ENCODE assay signal across 10 cellular contexts in the genomic region with DNA sequence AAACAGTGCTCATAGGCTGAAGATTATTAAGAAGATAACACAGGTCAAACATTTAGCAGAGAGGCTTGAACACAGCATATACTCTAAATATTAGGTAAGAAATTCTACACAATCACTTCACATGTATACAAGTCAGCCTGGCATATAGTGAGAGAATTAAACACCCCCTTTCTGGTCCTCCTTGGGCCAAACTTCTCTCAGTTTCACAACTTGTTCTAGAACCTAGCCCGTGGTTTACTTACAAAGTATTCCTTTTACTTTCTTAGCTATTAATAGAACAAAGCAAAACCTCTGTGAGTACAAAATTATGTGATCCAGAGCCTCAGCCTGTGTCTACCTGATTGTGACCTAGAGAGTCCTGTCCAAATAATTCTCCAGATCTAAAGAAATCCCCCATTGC.
DNase-seq lines count a peak whose midpoint lies in the region; ATAC-seq and TF ChIP-seq lines count a peak whose summit lies in the region.
"Had no signal": no experiment of that assay in that cellular context is flagged by ENCODE, and none has a peak within 500 bp of the region (broad histone marks: within the 10 kb centered on the region; RNA-seq: fewer than 3 reads in every experiment).

No MANE protein-coding gene starts in this region.

- no peaks in the 10 kb centered on the region for H3K9me3 ChIP-seq in IMR-90 (ENCODE audit: control insufficient read depth, insufficient read depth, low read length)
- no peaks in the 10 kb centered on the region for H3K9me3 ChIP-seq in uterus

- H3K27me3 Mint-ChIP-seq in activated CD8-positive, alpha-beta T cell treated with anti-CD3 and anti-CD28 coated beads, Interleukin-2, amount 10 ng/mL, durations not matched to agents 7 days and 5 days (ENCODE audit: low read depth) = no peaks in the 10 kb centered on the region
- H3K27me3 Mint-ChIP-seq in activated CD8-positive, alpha-beta T cell treated with anti-CD3 and anti-CD28 coated beads for 36 hours = no peaks in the 10 kb centered on the region
- H3K27me3 Mint-ChIP-seq in activated naive CD8-positive, alpha-beta T cell treated with anti-CD3 and anti-CD28 coated beads, Interleukin-2, amount 50 U/mL, for 24 hours = peaks cover 5% of the 10 kb centered on the region
- no peaks in the 10 kb centered on the region for H3K27me3 Mint-ChIP-seq in glutamatergic neuron (ENCODE audit: unreplicated experiment)

- no peak overlapping the region for H3K4me3 ChIP-seq in IMR-90 (ENCODE audit: insufficient read depth, low read depth, low read length)
- no peak overlapping the region for H3K4me3 ChIP-seq in uterus

- H3K36me3 Mint-ChIP-seq in activated CD8-positive, alpha-beta T cell treated with anti-CD3 and anti-CD28 coated beads, Interleukin-2, amount 10 ng/mL, durations not matched to agents 7 days and 5 days (ENCODE audit: low read depth) = peaks cover 3% of the 10 kb centered on the region
- H3K36me3 Mint-ChIP-seq in activated CD8-positive, alpha-beta T cell treated with anti-CD3 and anti-CD28 coated beads for 36 hours (ENCODE audit: low read depth) = no peaks in the 10 kb centered on the region
- peaks cover 2% of the 10 kb centered on the region for H3K36me3 Mint-ChIP-seq in activated naive CD8-positive, alpha-beta T cell treated with anti-CD3 and anti-CD28 coated beads, Interleukin-2, amount 50 U/mL, for 24 hours (ENCODE audit: low read depth)
- H3K36me3 Mint-ChIP-seq in glutamatergic neuron (ENCODE audit: unreplicated experiment) = no peaks in the 10 kb centered on the region

- no peak for DNase-seq in activated CD8-positive, alpha-beta T cell treated with anti-CD3 and anti-CD28 coated beads, Interleukin-2, amount 10 ng/mL, durations not matched to agents 7 days and 5 days
- no peak for DNase-seq in activated CD8-positive, alpha-beta T cell treated with anti-CD3 and anti-CD28 coated beads for 36 hours
- DNase-seq in IMR-90 (peak; percentile 22), uterus (no peak), glutamatergic neuron (no peak), mucosa of gallbladder (ENCODE audit: low spot score) (no peak)
- DNase-seq in activated naive CD8-positive, alpha-beta T cell treated with anti-CD3 and anti-CD28 coated beads, Interleukin-2, amount 50 U/mL, for 24 hours = no peak
- DNase-seq: DMS53, NCI-H524 had no signal

- H3K18ac ChIP-seq in IMR-90 (ENCODE audit: low read depth, low read length) = peak overlapping the region; percentile 11; the same call in 1 of the 2 replicates

- H3K79me1 ChIP-seq in IMR-90 (ENCODE audit: low read depth in 1 of 2, low read length in 2 of 2) = no peaks in the 10 kb centered on the region

- H3K9ac ChIP-seq in IMR-90 (ENCODE audit: low read depth, low read length) = no peak overlapping the region

- H3K9me3 Mint-ChIP-seq in activated CD8-positive, alpha-beta T cell treated with anti-CD3 and anti-CD28 coated beads, Interleukin-2, amount 10 ng/mL, durations not matched to agents 7 days and 5 days (ENCODE audit: insufficient read depth) = no peaks in the 10 kb centered on the region
- no peaks in the 10 kb centered on the region for H3K9me3 Mint-ChIP-seq in activated CD8-positive, alpha-beta T cell treated with anti-CD3 and anti-CD28 coated beads for 36 hours
- H3K9me3 Mint-ChIP-seq in activated naive CD8-positive, alpha-beta T cell treated with anti-CD3 and anti-CD28 coated beads, Interleukin-2, amount 50 U/mL, for 24 hours = peaks cover 4% of the 10 kb centered on the region
- H3K9me3 Mint-ChIP-seq in glutamatergic neuron (ENCODE audit: unreplicated experiment) = no peaks in the 10 kb centered on the region

- POLR2A ChIA-PET in activated CD8-positive, alpha-beta T cell treated with anti-CD3 and anti-CD28 coated beads, Interleukin-2, amount 10 ng/mL, durations not matched to agents 7 days and 5 days (lab: Charles Lee) = no interaction called here
- POLR2A ChIA-PET in activated CD8-positive, alpha-beta T cell treated with anti-CD3 and anti-CD28 coated beads for 36 hours (lab: Charles Lee) = interaction anchor here (1.0 kb wide), 1 partner anchor 11 kb away, joined by 3 read pairs; no protein-coding TSS in a partner anchor
- POLR2A ChIA-PET in IMR-90 (lab: Charles Lee; ENCODE audit: unreplicated experiment) = no interaction called here

- H2AK5ac ChIP-seq in IMR-90 (ENCODE audit: low read depth, low read length) = no peak overlapping the region

- H3K4me1 ChIP-seq in IMR-90 (ENCODE audit: control insufficient read depth, insufficient read depth, low read length) (peaks cover 10% of the 10 kb centered on the region), uterus (peaks cover 4 to 7% of the 10 kb centered on the region in 2 donors)

- H3K4ac ChIP-seq in IMR-90 (ENCODE audit: low read depth, low read length) = no peak overlapping the region

- no peak overlapping the region for H4K8ac ChIP-seq in IMR-90 (ENCODE audit: low read depth in 2 of 2, low read length in 2 of 2)

- in situ Hi-C loops in IMR-90 (cut with MboI; ENCODE audit: low sequenced_read_pairs) = no loop called here

- peak overlapping the region; percentile 2 for H2BK5ac ChIP-seq in IMR-90 (ENCODE audit: low read depth, low read length, poor library complexity, severe bottlenecking)

- peaks cover 29% of the 10 kb centered on the region for H3K4me1 Mint-ChIP-seq in activated CD8-positive, alpha-beta T cell treated with anti-CD3 and anti-CD28 coated beads, Interleukin-2, amount 10 ng/mL, durations not matched to agents 7 days and 5 days (ENCODE audit: low read depth)
- H3K4me1 Mint-ChIP-seq in activated CD8-positive, alpha-beta T cell treated with anti-CD3 and anti-CD28 coated beads for 36 hours (ENCODE audit: low read depth) = peaks cover 8% of the 10 kb centered on the region
- H3K4me1 Mint-ChIP-seq in activated naive CD8-positive, alpha-beta T cell treated with anti-CD3 and anti-CD28 coated beads, Interleukin-2, amount 50 U/mL, for 24 hours = peaks cover 3% of the 10 kb centered on the region
- peaks cover 13% of the 10 kb centered on the region for H3K4me1 Mint-ChIP-seq in glutamatergic neuron (ENCODE audit: low read depth, unreplicated experiment)

- no peak overlapping the region for H2BK120ac ChIP-seq in IMR-90 (ENCODE audit: low read depth, low read length)

- no peak overlapping the region for H3K27ac ChIP-seq in IMR-90 (ENCODE audit: insufficient read depth, low read length)
- H3K27ac ChIP-seq in uterus = peak overlapping the region; percentile 80 to 89

- H3K27me3 ChIP-seq in IMR-90 (ENCODE audit: control insufficient read depth, insufficient read depth, low read length) = no peaks in the 10 kb centered on the region
- no peaks in the 10 kb centered on the region for H3K27me3 ChIP-seq in uterus

- no peak overlapping the region for H3K4me3 Mint-ChIP-seq in activated CD8-positive, alpha-beta T cell treated with anti-CD3 and anti-CD28 coated beads, Interleukin-2, amount 10 ng/mL, durations not matched to agents 7 days and 5 days
- H3K4me3 Mint-ChIP-seq in activated CD8-positive, alpha-beta T cell treated with anti-CD3 and anti-CD28 coated beads for 36 hours = no peak overlapping the region
- H3K4me3 Mint-ChIP-seq in activated naive CD8-positive, alpha-beta T cell treated with anti-CD3 and anti-CD28 coated beads, Interleukin-2, amount 50 U/mL, for 24 hours = no peak overlapping the region
- H3K4me3 Mint-ChIP-seq in glutamatergic neuron (ENCODE audit: unreplicated experiment) = no peak overlapping the region

- ATAC-seq in activated CD8-positive, alpha-beta T cell treated with anti-CD3 and anti-CD28 coated beads, Interleukin-2, amount 10 ng/mL, durations not matched to agents 7 days and 5 days = peak; percentile 39
- ATAC-seq in activated CD8-positive, alpha-beta T cell treated with anti-CD3 and anti-CD28 coated beads for 36 hours = no peak
- ATAC-seq in HG02759 (IDR thresholded peaks at IDR 0.05; ENCODE audit: unreplicated experiment) (peak; percentile 63), IMR-90 (ENCODE audit: low read depth) (no peak; the same call in 1 of the 2 replicates)
- no peak for ATAC-seq in activated naive CD8-positive, alpha-beta T cell treated with anti-CD3 and anti-CD28 coated beads, Interleukin-2, amount 50 U/mL, for 24 hours

- CTCF ChIA-PET in activated CD8-positive, alpha-beta T cell treated with anti-CD3 and anti-CD28 coated beads, Interleukin-2, amount 10 ng/mL, durations not matched to agents 7 days and 5 days (lab: Charles Lee) = no interaction called here
- CTCF ChIA-PET in activated CD8-positive, alpha-beta T cell treated with anti-CD3 and anti-CD28 coated beads for 36 hours (lab: Charles Lee) = interaction anchor here (0.6 to 1.8 kb wide), 2 partner anchors 16 to 320 kb away, joined by 3 read pairs; no protein-coding TSS in a partner anchor
- CTCF ChIA-PET in IMR-90 (lab: Yijun Ruan, JAX) = interaction anchor here (0.8 kb wide), 1 partner anchor 26 kb away, joined by 3 read pairs; no protein-coding TSS in a partner anchor

- H3K9me1 ChIP-seq in IMR-90 (ENCODE audit: insufficient read depth, low read length) = 0 out of 2 replicates have a peak, but pooled peaks cover 5% of the 10 kb centered on the region

- H2AK9ac ChIP-seq in IMR-90 (replicated peaks; ENCODE audit: low read depth, low read length, poor library complexity) = no peak overlapping the region

- no peak for TF ChIP-seq CTCF in activated CD8-positive, alpha-beta T cell treated with anti-CD3 and anti-CD28 coated beads for 36 hours (IDR thresholded peaks at IDR 0.05)
- TF ChIP-seq CTCF in IMR-90 (conservative IDR thresholded peaks at IDR 0.05; ENCODE audit: low read depth, low read length) = no peak
- no peak for TF ChIP-seq CTCF in uterus (IDR thresholded peaks at IDR 0.05)
- no peak for TF ChIP-seq CTCF in glutamatergic neuron (IDR thresholded peaks at IDR 0.05; ENCODE audit: partially characterized antibody, unreplicated experiment)

- no peak overlapping the region for H3K14ac ChIP-seq in IMR-90 (replicated peaks; ENCODE audit: low read depth, low read length)

- 0 out of 2 replicates have a peak overlapping the region, but pooled peaks have one; percentile 8 for H4K5ac ChIP-seq in IMR-90 (ENCODE audit: low read depth, low read length)

- H2BK15ac ChIP-seq in IMR-90 (ENCODE audit: low read depth, low read length) = no peak overlapping the region

- dilution Hi-C loops in IMR-90 (cut with HindIII; ENCODE audit: low sequenced_read_pairs, unreplicated experiment) = no loop called here

- intact Hi-C loops in activated CD8-positive, alpha-beta T cell treated with anti-CD3 and anti-CD28 coated beads for 36 hours (cut with micrococcal nuclease) = no loop called here
- intact Hi-C loops in IMR-90 (cut with micrococcal nuclease) (loop anchor here (5.0 kb wide), 1 partner anchor 743 kb away; a partner anchor contains a TSS), uterus (cut with DNase I; ENCODE audit: low total_unique reads) (no loop called here)

- no peak overlapping the region for H3K4me2 ChIP-seq in IMR-90 (ENCODE audit: low read depth, low read length)

- TF ChIP-seq POLR2A in IMR-90 (IDR thresholded peaks at IDR 0.05; ENCODE audit: low read depth, low read length) = no peak
- TF ChIP-seq POLR2A in uterus (IDR thresholded peaks at IDR 0.05) = no peak

- no peak overlapping the region for H4K91ac ChIP-seq in IMR-90 (ENCODE audit: insufficient read depth, low read depth, low read length)

- no CpG with 5 or more reads among the region's 1 CpG for WGBS in IMR-90 (ENCODE audit: extremely low coverage in 2 of 2, insufficient read length in 1 of 2), 2 experiments

- BruUV-seq in IMR-90 (replicated peaks; lab: Mats Ljungman, UMichigan) = no TSS peak

- H3K56ac ChIP-seq in IMR-90 (ENCODE audit: extremely low read depth, insufficient read depth, low read length) = no peak overlapping the region

- H3K36me3 ChIP-seq in IMR-90 (ENCODE audit: control insufficient read depth, insufficient read depth, low read length) (no peaks in the 10 kb centered on the region), uterus (no peaks in the 10 kb centered on the region)

- H4K20me1 ChIP-seq in IMR-90 (ENCODE audit: insufficient read depth, low read length) = no peaks in the 10 kb centered on the region

- H3K23ac ChIP-seq in IMR-90 (ENCODE audit: low read depth, low read length) = no peak overlapping the region

- no peak overlapping the region for H2BK20ac ChIP-seq in IMR-90 (ENCODE audit: low read depth, low read length)

- TF ChIP-seq RAD21 in IMR-90 (IDR thresholded peaks at IDR 0.05; ENCODE audit: low read length) = no peak

- H2AFZ ChIP-seq in IMR-90 (replicated peaks; ENCODE audit: low read length, poor library complexity) = no peak overlapping the region

- peak overlapping the region; percentile 44 for H3K27ac Mint-ChIP-seq in activated CD8-positive, alpha-beta T cell treated with anti-CD3 and anti-CD28 coated beads, Interleukin-2, amount 10 ng/mL, durations not matched to agents 7 days and 5 days
- H3K27ac Mint-ChIP-seq in activated CD8-positive, alpha-beta T cell treated with anti-CD3 and anti-CD28 coated beads for 36 hours = no peak overlapping the region
- no peak overlapping the region for H3K27ac Mint-ChIP-seq in activated naive CD8-positive, alpha-beta T cell treated with anti-CD3 and anti-CD28 coated beads, Interleukin-2, amount 50 U/mL, for 24 hours
- H3K27ac Mint-ChIP-seq in glutamatergic neuron (ENCODE audit: unreplicated experiment) = no peak overlapping the region

Comparison
In these comparisons a context has a peak if more than half of its experiments do, and no peak if none do; other contexts are left out.
1. ATAC-seq: peak in activated CD8-positive, alpha-beta T cell treated with anti-CD3 and anti-CD28 coated beads, Interleukin-2, amount 10 ng/mL, durations not matched to agents 7 days and 5 days (single experiment) and HG02759 (single experiment); none in activated CD8-positive, alpha-beta T cell treated with anti-CD3 and anti-CD28 coated beads for 36 hours (single experiment), IMR-90 (single experiment) and activated naive CD8-positive, alpha-beta T cell treated with anti-CD3 and anti-CD28 coated beads, Interleukin-2, amount 50 U/mL, for 24 hours (single experiment).